8 cellular contexts compared by ENCODE assay signal in the genomic region with DNA sequence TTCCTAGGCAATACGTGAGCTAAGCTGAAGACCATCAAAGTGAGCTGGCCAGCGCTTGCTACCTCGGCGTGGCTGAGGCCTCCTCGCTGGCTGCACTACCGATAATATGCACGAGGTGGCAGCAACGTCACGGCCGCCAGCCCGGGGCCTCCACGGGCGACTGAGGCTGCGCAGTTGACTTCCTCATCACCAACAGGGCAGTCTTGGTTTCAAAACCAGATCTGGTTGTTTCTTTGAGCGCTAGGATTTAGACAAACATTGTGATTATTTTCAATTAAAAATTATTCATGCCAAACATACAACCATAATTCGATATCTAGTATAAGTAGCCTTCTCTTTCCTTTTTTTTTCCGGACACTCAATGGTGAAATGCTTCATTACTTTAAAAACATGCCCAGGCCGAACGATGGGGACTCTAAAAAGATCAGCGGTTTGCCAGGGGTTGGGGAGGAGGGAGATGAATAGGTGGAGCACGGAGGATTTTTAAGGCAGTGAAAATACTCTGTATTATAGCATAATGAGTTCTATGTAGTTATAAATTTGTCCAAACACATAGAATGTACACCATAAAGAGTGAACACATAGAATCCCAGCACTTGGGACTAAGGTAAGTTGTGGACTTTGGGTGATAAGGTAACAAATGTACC. TPM values are rescaled to one million over a fixed set of nuclear protein-coding genes. Genes with fewer than 3 reads are reported as not detected.
A peak's percentile ranks its signal among the peaks of the same experiment; 100 is the strongest.
DNase-seq lines count a peak whose midpoint lies in the region; ATAC-seq lines count a peak whose summit lies in the region.

No MANE protein-coding gene starts in this region.

- no peak overlapping the region for H3K27ac ChIP-seq in caudate nucleus (ENCODE audit: low read depth, low read length)

- ATAC-seq in HG02938 (IDR thresholded peaks at IDR 0.05; ENCODE audit: unreplicated experiment) = peak; percentile 65
- peak; percentile 98 for ATAC-seq in left colon

- intact Hi-C loops in left colon (cut with DNase I, micrococcal nuclease) = no loop called here

- DNase-seq in SKM-1 treated with dmso at 0.1 percent for 144 hours (lab: John Stamatoyannopoulos, UW; ENCODE audit: unreplicated experiment) (peak; percentile 53), SKM-1 (lab: John Stamatoyannopoulos, UW; ENCODE audit: unreplicated experiment) (no peak), NCI-H2171 (lab: John Stamatoyannopoulos, UW) (peak; percentile 41), caudate nucleus (lab: John Stamatoyannopoulos, UW) (peak in 55 of 61 donors; percentile 10 to 77 (median 41)), left colon (peak; percentile 66 to 85)
- peak; percentile 57 for DNase-seq in activated CD4-positive, CD25-positive, alpha-beta regulatory T cell treated with anti-CD3 and anti-CD28 coated beads, Interleukin-2, amount 50 U/mL, for 16 hours (ENCODE audit: low read depth, low spot score)
- peak; percentile 79 to 85 for DNase-seq in stimulated activated CD4-positive, alpha-beta T cell treated with anti-CD3 and anti-CD28 coated beads, Interleukin-2, amount 100 ng/mL, for 48 hours

RNA-seq across cellular contexts. Expression of a gene that starts 52.0 kb away (rescaled TPM):
- total RNA-seq in left colon = 10 to 100 TPM; 46.8 to 73.1 TPM
